ENCODE assay signal across 13 cellular contexts in the genomic region with DNA sequence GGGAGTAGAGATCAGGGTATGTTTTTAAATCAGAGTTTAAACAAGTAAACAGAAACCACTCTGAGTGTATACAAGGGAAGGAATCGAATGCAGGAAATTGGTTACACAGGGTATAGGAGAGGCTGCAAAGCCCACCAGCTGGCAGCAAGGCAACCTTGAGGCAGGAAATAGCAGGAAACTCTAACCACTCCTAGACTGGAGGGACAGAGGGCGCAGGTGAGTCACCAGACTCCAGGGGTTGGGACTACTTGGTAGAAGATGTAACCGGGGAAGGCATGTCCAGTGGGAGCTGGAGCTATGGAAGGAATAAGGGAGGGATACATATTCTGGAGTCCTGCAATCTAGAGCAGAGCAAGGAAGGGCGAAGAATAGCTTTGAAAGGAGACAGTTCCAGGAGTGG.
DNase-seq lines count a peak whose midpoint lies in the region; ATAC-seq and TF ChIP-seq lines count a peak whose summit lies in the region.
"Had no signal": no experiment of that assay in that cellular context is flagged by ENCODE, and none has a peak within 500 bp of the region (broad histone marks: within the 10 kb centered on the region; RNA-seq: fewer than 3 reads in every experiment).

No MANE protein-coding gene starts in this region.

- intact Hi-C loops in stomach (cut with DNase I; ENCODE audit: low total_unique reads) = no loop called here

- no peak overlapping the region for H3K27ac ChIP-seq in stomach

- TF ChIP-seq POLR2A in stomach (IDR thresholded peaks at IDR 0.05) = no peak

- DNase-seq in NCI-H2171 treated with DMSO at 0.1 percent for 48 hours (lab: John Stamatoyannopoulos, UW) (peak; percentile 5), NCI-H2171 (lab: John Stamatoyannopoulos, UW) (no peak), NCI-H82 (lab: John Stamatoyannopoulos, UW) (peak; percentile 79), epithelial cell of esophagus (ENCODE audit: low read depth) (peak; percentile 44), stomach (peak; percentile 45), T-helper 9 cell (no peak), activated gamma-delta T cell treated with Interleukin-2 at 50 U/mL for 16 hours (no peak)
- DNase-seq: activated T-cell treated with anti-CD3 and anti-CD28 coated beads, Interleukin-2, amount 50 U/mL, for 48 hours; AML-193; effector memory CD8-positive, alpha-beta T cell; left cardiac atrium had no signal

- peaks cover 0 to 25% (median 15%) of the 10 kb centered on the region in 3 donors for H3K27me3 ChIP-seq in stomach

- H3K4me1 ChIP-seq in stomach = peaks cover 0 to 5% (median 0%) of the 10 kb centered on the region in 4 donors

- H3K36me3 ChIP-seq in stomach = no peaks in the 10 kb centered on the region

- H3K4me3 ChIP-seq in epithelial cell of esophagus (ENCODE audit: low read length) = no peak overlapping the region
- H3K4me3 ChIP-seq in stomach = no peak overlapping the region

- no peak for TF ChIP-seq EP300 in stomach (IDR thresholded peaks at IDR 0.05)

- no peaks in the 10 kb centered on the region for H3K9me3 ChIP-seq in stomach

- TF ChIP-seq CTCF in epithelial cell of esophagus (IDR thresholded peaks at IDR 0.05; ENCODE audit: insufficient read depth, low read depth, low read length, missing control alignments) (peak; percentile 34), stomach (IDR thresholded peaks at IDR 0.05) (peak in 1 of 7 experiments; percentile 19)

- no peak for ATAC-seq in GM19328 (IDR thresholded peaks at IDR 0.05; ENCODE audit: unreplicated experiment)
- ATAC-seq: effector memory CD8-positive, alpha-beta T cell; left cardiac atrium; stimulated activated effector memory CD8-positive, alpha-beta T cell treated with anti-CD3 and anti-CD28 coated beads, Interleukin-12 subunit alpha, Interleukin-12 subunit beta, amount 100 ng/mL, for 72 hours had no signal

- 39 to 57% (median 47%) methylated on average over 4 of the region's 4 CpGs for WGBS in stomach, 5 donors

Comparison
In these comparisons a context has a peak if more than half of its experiments do, and no peak if none do; other contexts are left out.
1. DNase-seq: peak in NCI-H2171 treated with DMSO at 0.1 percent for 48 hours (single experiment), NCI-H82 (single experiment), epithelial cell of esophagus (single experiment) and stomach (single experiment); none in NCI-H2171 (single experiment), T-helper 9 cell (single experiment) and activated gamma-delta T cell treated with Interleukin-2 at 50 U/mL for 16 hours (single experiment).